1 cellular context compared by ENCODE assay signal in the genomic region with DNA sequence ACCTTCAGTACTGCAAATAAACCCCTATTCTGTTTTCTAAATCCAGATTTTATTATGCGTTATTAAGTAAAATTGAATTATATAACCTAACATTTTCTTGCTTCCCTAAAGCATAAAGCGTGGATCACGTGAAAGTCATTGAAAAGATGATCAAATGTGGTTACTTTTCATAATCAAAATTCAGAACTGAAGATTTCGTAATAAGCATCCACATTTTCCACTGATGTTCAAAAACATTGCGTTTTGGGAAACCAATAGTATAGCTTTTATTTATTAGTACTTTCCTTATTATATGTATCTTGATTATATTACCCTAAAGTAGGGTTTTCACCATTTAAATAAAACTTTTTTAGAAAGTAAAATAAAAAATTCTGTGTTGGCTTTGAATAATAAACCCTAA.
TF ChIP-seq lines count a peak whose summit lies in the region.

No MANE protein-coding gene starts in this region.

TF ChIP-seq in A549, 52 proteins besides CTCF, POLR2A, EP300 and RAD21 (continued from another document):
- TF ChIP-seq, protein P1, sequence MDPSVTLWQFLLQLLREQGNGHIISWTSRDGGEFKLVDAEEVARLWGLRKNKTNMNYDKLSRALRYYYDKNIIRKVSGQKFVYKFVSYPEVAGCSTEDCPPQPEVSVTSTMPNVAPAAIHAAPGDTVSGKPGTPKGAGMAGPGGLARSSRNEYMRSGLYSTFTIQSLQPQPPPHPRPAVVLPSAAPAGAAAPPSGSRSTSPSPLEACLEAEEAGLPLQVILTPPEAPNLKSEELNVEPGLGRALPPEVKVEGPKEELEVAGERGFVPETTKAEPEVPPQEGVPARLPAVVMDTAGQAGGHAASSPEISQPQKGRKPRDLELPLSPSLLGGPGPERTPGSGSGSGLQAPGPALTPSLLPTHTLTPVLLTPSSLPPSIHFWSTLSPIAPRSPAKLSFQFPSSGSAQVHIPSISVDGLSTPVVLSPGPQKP (IDR thresholded peaks at IDR 0.05; ENCODE audit: low read depth, low read length): no peak
- TF ChIP-seq TFCP2L1 (CRISPR knock-in tag; IDR thresholded peaks at IDR 0.05): no peak
- no peak for TF ChIP-seq GATA3 (IDR thresholded peaks at IDR 0.05; ENCODE audit: borderline replicate concordance)
- TF ChIP-seq HOXA7 (CRISPR knock-in tag; IDR thresholded peaks at IDR 0.05): no peak
- no peak for TF ChIP-seq JUN (IDR thresholded peaks at IDR 0.05)
- no peak for TF ChIP-seq FOXS1 (CRISPR knock-in tag; IDR thresholded peaks at IDR 0.05)
- no peak for TF ChIP-seq EHF (CRISPR knock-in tag; IDR thresholded peaks at IDR 0.05)
- TF ChIP-seq, protein P2, sequence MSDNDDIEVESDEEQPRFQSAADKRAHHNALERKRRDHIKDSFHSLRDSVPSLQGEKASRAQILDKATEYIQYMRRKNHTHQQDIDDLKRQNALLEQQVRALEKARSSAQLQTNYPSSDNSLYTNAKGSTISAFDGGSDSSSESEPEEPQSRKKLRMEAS (IDR thresholded peaks at IDR 0.05): no peak
- TF ChIP-seq ESRRA (IDR thresholded peaks at IDR 0.05; ENCODE audit: borderline replicate concordance, low read length): no peak
- no peak for TF ChIP-seq FOSL2 (IDR thresholded peaks at IDR 0.05)
- no peak for TF ChIP-seq FOSL2 (CRISPR knock-in tag; IDR thresholded peaks at IDR 0.05)
- TF ChIP-seq RCOR1 (IDR thresholded peaks at IDR 0.05; ENCODE audit: low read depth, low read length): no peak
- TF ChIP-seq CBX8 (IDR thresholded peaks at IDR 0.05): no peak
- TF ChIP-seq, protein P3, sequence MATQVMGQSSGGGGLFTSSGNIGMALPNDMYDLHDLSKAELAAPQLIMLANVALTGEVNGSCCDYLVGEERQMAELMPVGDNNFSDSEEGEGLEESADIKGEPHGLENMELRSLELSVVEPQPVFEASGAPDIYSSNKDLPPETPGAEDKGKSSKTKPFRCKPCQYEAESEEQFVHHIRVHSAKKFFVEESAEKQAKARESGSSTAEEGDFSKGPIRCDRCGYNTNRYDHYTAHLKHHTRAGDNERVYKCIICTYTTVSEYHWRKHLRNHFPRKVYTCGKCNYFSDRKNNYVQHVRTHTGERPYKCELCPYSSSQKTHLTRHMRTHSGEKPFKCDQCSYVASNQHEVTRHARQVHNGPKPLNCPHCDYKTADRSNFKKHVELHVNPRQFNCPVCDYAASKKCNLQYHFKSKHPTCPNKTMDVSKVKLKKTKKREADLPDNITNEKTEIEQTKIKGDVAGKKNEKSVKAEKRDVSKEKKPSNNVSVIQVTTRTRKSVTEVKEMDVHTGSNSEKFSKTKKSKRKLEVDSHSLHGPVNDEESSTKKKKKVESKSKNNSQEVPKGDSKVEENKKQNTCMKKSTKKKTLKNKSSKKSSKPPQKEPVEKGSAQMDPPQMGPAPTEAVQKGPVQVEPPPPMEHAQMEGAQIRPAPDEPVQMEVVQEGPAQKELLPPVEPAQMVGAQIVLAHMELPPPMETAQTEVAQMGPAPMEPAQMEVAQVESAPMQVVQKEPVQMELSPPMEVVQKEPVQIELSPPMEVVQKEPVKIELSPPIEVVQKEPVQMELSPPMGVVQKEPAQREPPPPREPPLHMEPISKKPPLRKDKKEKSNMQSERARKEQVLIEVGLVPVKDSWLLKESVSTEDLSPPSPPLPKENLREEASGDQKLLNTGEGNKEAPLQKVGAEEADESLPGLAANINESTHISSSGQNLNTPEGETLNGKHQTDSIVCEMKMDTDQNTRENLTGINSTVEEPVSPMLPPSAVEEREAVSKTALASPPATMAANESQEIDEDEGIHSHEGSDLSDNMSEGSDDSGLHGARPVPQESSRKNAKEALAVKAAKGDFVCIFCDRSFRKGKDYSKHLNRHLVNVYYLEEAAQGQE (IDR thresholded peaks at IDR 0.05): no peak
- TF ChIP-seq KDM5A (IDR thresholded peaks at IDR 0.05): no peak
- TF ChIP-seq SREBF2 (IDR thresholded peaks at IDR 0.05): no peak
- TF ChIP-seq, protein P4, sequence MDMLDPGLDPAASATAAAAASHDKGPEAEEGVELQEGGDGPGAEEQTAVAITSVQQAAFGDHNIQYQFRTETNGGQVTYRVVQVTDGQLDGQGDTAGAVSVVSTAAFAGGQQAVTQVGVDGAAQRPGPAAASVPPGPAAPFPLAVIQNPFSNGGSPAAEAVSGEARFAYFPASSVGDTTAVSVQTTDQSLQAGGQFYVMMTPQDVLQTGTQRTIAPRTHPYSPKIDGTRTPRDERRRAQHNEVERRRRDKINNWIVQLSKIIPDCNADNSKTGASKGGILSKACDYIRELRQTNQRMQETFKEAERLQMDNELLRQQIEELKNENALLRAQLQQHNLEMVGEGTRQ (IDR thresholded peaks at IDR 0.05): no peak
- no peak for TF ChIP-seq NR3C1 (IDR thresholded peaks at IDR 0.05)
TF ChIP-seq in A549: peak in this region for 0.
